1 cellular context compared by ENCODE assay signal in genomic region chr1:114757455-114758250, GRCh38.
A peak's percentile ranks its signal among the peaks of the same experiment; 100 is the strongest.
TF ChIP-seq lines count a peak whose summit lies in the region.

Gene CSDE1 (minus strand): TSS chr1:114757984. CDS start chr1:114739890, 18,094 bp downstream.

TF ChIP-seq in HepG2, 621 proteins besides CTCF, POLR2A, EP300 and RAD21 (continued from another document and continues in another):
- TF ChIP-seq, protein P1, sequence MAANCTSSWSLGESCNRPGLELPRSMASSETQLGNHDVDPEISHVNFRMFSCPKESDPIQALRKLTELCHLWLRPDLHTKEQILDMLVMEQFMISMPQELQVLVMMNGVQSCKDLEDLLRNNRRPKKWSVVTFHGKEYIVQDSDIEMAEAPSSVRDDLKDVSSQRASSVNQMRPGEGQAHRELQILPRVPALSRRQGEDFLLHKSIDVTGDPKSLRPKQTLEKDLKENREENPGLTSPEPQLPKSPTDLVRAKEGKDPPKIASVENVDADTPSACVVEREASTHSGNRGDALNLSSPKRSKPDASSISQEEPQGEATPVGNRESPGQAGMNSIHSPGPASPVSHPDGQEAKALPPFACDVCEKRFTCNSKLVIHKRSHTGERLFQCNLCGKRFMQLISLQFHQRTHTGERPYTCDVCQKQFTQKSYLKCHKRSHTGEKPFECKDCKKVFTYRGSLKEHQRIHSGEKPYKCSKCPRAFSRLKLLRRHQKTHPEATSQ (CRISPR knock-in tag; IDR thresholded peaks at IDR 0.05; ENCODE audit: borderline replicate concordance), result no peak
- TF ChIP-seq REST (IDR thresholded peaks at IDR 0.05; ENCODE audit: borderline replicate concordance in 1 of 2, low read depth in 1 of 2, low read length in 2 of 2) (peak in 1 of 2 experiments; percentile 30; a peak in 1 of 4 replicates), PCBP2 (optimal IDR thresholded peaks at IDR 0.05; ENCODE audit: low read depth, low read length, poor library complexity, severe bottlenecking) (no peak), RCOR2 (CRISPR knock-in tag; IDR thresholded peaks at IDR 0.05) (no peak), ZFP82 (CRISPR knock-in tag; IDR thresholded peaks at IDR 0.05; ENCODE audit: borderline replicate concordance) (no peak; the same call in 1 of the 2 replicates), PLSCR1 (CRISPR knock-in tag; IDR thresholded peaks at IDR 0.05; ENCODE audit: borderline replicate concordance) (no peak), MEF2D (CRISPR knock-in tag; IDR thresholded peaks at IDR 0.05) (no peak; the same call in 1 of the 2 replicates), NFIB (CRISPR knock-in tag; IDR thresholded peaks at IDR 0.05; ENCODE audit: borderline replicate concordance) (no peak), SSRP1 (CRISPR knock-in tag; IDR thresholded peaks at IDR 0.05) (no peak), NR2F1 (CRISPR knock-in tag; IDR thresholded peaks at IDR 0.05) (no peak), DDIT3 (CRISPR knock-in tag; IDR thresholded peaks at IDR 0.05) (no peak), ISX (CRISPR knock-in tag; conservative IDR thresholded peaks at IDR 0.05) (no peak), ZNF547 (CRISPR knock-in tag; IDR thresholded peaks at IDR 0.05) (peak; percentile 89), ZBTB33 (CRISPR knock-in tag; IDR thresholded peaks at IDR 0.05) (peak; percentile 49), KAT8 (CRISPR knock-in tag; IDR thresholded peaks at IDR 0.05) (peak; percentile 84), CC2D1A (CRISPR knock-in tag; IDR thresholded peaks at IDR 0.05) (no peak), ZNF567 (CRISPR knock-in tag; IDR thresholded peaks at IDR 0.05; ENCODE audit: borderline replicate concordance) (peak; percentile 94), HOXA9 (CRISPR knock-in tag; IDR thresholded peaks at IDR 0.05; ENCODE audit: borderline replicate concordance) (peak; percentile 46; the same call in 1 of the 2 replicates), ZNF724P (CRISPR knock-in tag; IDR thresholded peaks at IDR 0.05; ENCODE audit: borderline replicate concordance) (peak; percentile 64; the same call in 1 of the 2 replicates), CREB1 (IDR thresholded peaks at IDR 0.05) (peak; percentile 71), CREB1 (CRISPR knock-in tag; IDR thresholded peaks at IDR 0.05) (peak; percentile 87), POGZ (CRISPR knock-in tag; IDR thresholded peaks at IDR 0.05) (no peak; the same call in 1 of the 2 replicates), MATR3 (CRISPR knock-in tag; IDR thresholded peaks at IDR 0.05) (no peak), CHD2 (IDR thresholded peaks at IDR 0.05; ENCODE audit: low read depth, low read length) (peak; percentile 96), ZNF263 (CRISPR knock-in tag; IDR thresholded peaks at IDR 0.05) (no peak), KDM5B (CRISPR knock-in tag; IDR thresholded peaks at IDR 0.05; ENCODE audit: borderline replicate concordance) (peak; percentile 72), LBX2 (CRISPR knock-in tag; IDR thresholded peaks at IDR 0.05; ENCODE audit: borderline replicate concordance) (0 out of 2 replicates have a peak, but pooled peaks have one; percentile 81), ZBTB37 (CRISPR knock-in tag; IDR thresholded peaks at IDR 0.05) (no peak), ZBTB14 (CRISPR knock-in tag; IDR thresholded peaks at IDR 0.05) (peak; percentile 98), REXO4 (CRISPR knock-in tag; IDR thresholded peaks at IDR 0.05; ENCODE audit: borderline replicate concordance) (no peak), ZXDC (CRISPR knock-in tag; IDR thresholded peaks at IDR 0.05) (no peak), HOXA5 (CRISPR knock-in tag; IDR thresholded peaks at IDR 0.05) (no peak), POLR2AphosphoS5 (IDR thresholded peaks at IDR 0.05; ENCODE audit: low read depth, low read length) (peak; percentile 93)
- TF ChIP-seq, protein P2, sequence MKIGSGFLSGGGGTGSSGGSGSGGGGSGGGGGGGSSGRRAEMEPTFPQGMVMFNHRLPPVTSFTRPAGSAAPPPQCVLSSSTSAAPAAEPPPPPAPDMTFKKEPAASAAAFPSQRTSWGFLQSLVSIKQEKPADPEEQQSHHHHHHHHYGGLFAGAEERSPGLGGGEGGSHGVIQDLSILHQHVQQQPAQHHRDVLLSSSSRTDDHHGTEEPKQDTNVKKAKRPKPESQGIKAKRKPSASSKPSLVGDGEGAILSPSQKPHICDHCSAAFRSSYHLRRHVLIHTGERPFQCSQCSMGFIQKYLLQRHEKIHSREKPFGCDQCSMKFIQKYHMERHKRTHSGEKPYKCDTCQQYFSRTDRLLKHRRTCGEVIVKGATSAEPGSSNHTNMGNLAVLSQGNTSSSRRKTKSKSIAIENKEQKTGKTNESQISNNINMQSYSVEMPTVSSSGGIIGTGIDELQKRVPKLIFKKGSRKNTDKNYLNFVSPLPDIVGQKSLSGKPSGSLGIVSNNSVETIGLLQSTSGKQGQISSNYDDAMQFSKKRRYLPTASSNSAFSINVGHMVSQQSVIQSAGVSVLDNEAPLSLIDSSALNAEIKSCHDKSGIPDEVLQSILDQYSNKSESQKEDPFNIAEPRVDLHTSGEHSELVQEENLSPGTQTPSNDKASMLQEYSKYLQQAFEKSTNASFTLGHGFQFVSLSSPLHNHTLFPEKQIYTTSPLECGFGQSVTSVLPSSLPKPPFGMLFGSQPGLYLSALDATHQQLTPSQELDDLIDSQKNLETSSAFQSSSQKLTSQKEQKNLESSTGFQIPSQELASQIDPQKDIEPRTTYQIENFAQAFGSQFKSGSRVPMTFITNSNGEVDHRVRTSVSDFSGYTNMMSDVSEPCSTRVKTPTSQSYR (CRISPR knock-in tag; IDR thresholded peaks at IDR 0.05; ENCODE audit: borderline replicate concordance), result peak; percentile 91
- TF ChIP-seq, protein P3, sequence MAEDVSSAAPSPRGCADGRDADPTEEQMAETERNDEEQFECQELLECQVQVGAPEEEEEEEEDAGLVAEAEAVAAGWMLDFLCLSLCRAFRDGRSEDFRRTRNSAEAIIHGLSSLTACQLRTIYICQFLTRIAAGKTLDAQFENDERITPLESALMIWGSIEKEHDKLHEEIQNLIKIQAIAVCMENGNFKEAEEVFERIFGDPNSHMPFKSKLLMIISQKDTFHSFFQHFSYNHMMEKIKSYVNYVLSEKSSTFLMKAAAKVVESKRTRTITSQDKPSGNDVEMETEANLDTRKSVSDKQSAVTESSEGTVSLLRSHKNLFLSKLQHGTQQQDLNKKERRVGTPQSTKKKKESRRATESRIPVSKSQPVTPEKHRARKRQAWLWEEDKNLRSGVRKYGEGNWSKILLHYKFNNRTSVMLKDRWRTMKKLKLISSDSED (CRISPR knock-in tag; IDR thresholded peaks at IDR 0.05), result no peak
- TF ChIP-seq, protein P4, sequence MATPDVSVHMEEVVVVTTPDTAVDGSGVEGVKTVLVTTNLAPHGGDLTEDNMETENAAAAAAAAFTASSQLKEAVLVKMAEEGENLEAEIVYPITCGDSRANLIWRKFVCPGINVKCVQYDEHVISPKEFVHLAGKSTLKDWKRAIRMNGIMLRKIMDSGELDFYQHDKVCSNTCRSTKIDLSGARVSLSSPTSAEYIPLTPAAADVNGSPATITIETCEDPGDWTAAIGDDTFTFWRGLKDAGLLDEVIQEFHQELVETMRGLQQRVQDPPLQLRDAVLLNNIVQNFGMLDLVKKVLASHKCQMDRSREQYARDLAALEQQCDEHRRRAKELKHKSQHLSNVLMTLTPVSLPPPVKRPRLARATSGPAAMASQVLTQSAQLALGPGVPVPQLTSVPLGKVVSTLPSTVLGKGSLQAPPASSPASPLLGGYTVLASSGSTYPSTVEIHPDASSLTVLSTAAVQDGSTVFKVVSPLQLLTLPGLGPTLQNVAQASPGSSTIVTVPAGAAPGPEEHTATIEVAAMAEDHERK (CRISPR knock-in tag; IDR thresholded peaks at IDR 0.05; ENCODE audit: low read depth), result peak; percentile 72
